8 cellular contexts compared by ENCODE assay signal in genomic region chr10:62726142-62726541, GRCh38.
DNase-seq lines count a peak whose midpoint lies in the region; ATAC-seq and TF ChIP-seq lines count a peak whose summit lies in the region.

No MANE protein-coding gene starts in this region.

- TF ChIP-seq CTCF in mammary epithelial cell (conservative IDR thresholded peaks at IDR 0.05 in 1 of 2, IDR thresholded peaks at IDR 0.05 in 1 of 2; ENCODE audit: extremely low read depth in 1 of 2, insufficient read depth in 1 of 2, low read depth in 1 of 2, low read length in 2 of 2) (no peak), breast epithelium (IDR thresholded peaks at IDR 0.05) (no peak), uterus (IDR thresholded peaks at IDR 0.05) (no peak)

- H3K27ac ChIP-seq in mammary epithelial cell (ENCODE audit: insufficient read depth, low read depth, low read length) (no peak overlapping the region), breast epithelium (no peak overlapping the region), uterus (no peak overlapping the region)

- H3K36me3 Mint-ChIP-seq in activated naive CD8-positive, alpha-beta T cell treated with anti-CD3 and anti-CD28 coated beads for 36 hours = no peaks in the 10 kb centered on the region

- H2AFZ ChIP-seq in mammary epithelial cell (ENCODE audit: low read depth, low read length) = no peak overlapping the region

- H3K9me3 ChIP-seq in mammary epithelial cell (replicated peaks; ENCODE audit: insufficient read depth, low read length) (no peaks in the 10 kb centered on the region), breast epithelium (no peaks in the 10 kb centered on the region), uterus (no peaks in the 10 kb centered on the region)

- in situ Hi-C loops in mammary epithelial cell (cut with MboI; ENCODE audit: low sequenced_read_pairs in 2 of 2) = no loop called here

- WGBS in mammary epithelial cell (ENCODE audit: low coverage, missing lambda C conversion rate) = 61% methylated on average over 5 of the region's 5 CpGs

- no peak overlapping the region for H3K27ac Mint-ChIP-seq in activated naive CD8-positive, alpha-beta T cell treated with anti-CD3 and anti-CD28 coated beads for 36 hours

- intact Hi-C loops in mammary epithelial cell (cut with micrococcal nuclease) = no loop called here
- intact Hi-C loops in breast epithelium (cut with DNase I; ENCODE audit: low total_unique reads) = no loop called here
- intact Hi-C loops in uterus (cut with DNase I; ENCODE audit: low total_unique reads) = no loop called here

- H3K4me3 Mint-ChIP-seq in activated naive CD8-positive, alpha-beta T cell treated with anti-CD3 and anti-CD28 coated beads for 36 hours = no peak overlapping the region

- peak; percentile 87 for ATAC-seq in HG03159 (IDR thresholded peaks at IDR 0.05; ENCODE audit: unreplicated experiment)

- no peaks in the 10 kb centered on the region for H3K27me3 ChIP-seq in mammary epithelial cell (ENCODE audit: insufficient read depth, low read length)
- no peaks in the 10 kb centered on the region for H3K27me3 ChIP-seq in breast epithelium
- H3K27me3 ChIP-seq in uterus = no peaks in the 10 kb centered on the region

- no peak for TF ChIP-seq POLR2A in breast epithelium (IDR thresholded peaks at IDR 0.05)
- TF ChIP-seq POLR2A in uterus (IDR thresholded peaks at IDR 0.05) = no peak

- BruUV-seq in mammary epithelial cell (replicated peaks; lab: Mats Ljungman, UMichigan) = no TSS peak

- H3K4me1 Mint-ChIP-seq in activated naive CD8-positive, alpha-beta T cell treated with anti-CD3 and anti-CD28 coated beads for 36 hours = peaks cover 38% of the 10 kb centered on the region

- H3K4me1 ChIP-seq in mammary epithelial cell (ENCODE audit: insufficient read depth, low read length) = no peaks in the 10 kb centered on the region
- no peaks in the 10 kb centered on the region for H3K4me1 ChIP-seq in breast epithelium
- no peaks in the 10 kb centered on the region for H3K4me1 ChIP-seq in uterus

- no peak overlapping the region for H3K9ac ChIP-seq in mammary epithelial cell (ENCODE audit: insufficient read depth, low read length)

- H3K9me3 Mint-ChIP-seq in activated naive CD8-positive, alpha-beta T cell treated with anti-CD3 and anti-CD28 coated beads for 36 hours = peaks cover 3% of the 10 kb centered on the region

- CTCF ChIA-PET in mammary epithelial cell (lab: Charles Lee; ENCODE audit: low non-redundant PET) = no interaction called here

- no peaks in the 10 kb centered on the region for H4K20me1 ChIP-seq in mammary epithelial cell (ENCODE audit: insufficient read depth, low read length)

- H3K4me2 ChIP-seq in mammary epithelial cell (ENCODE audit: insufficient read depth, low read depth, low read length) = no peak overlapping the region

- no peak overlapping the region for H3K4me3 ChIP-seq in mammary epithelial cell (replicated peaks in 1 of 3; ENCODE audit: insufficient read depth in 1 of 3, low read depth in 2 of 3, low read length in 3 of 3)
- H3K4me3 ChIP-seq in breast epithelium = no peak overlapping the region
- H3K4me3 ChIP-seq in uterus = no peak overlapping the region

- H3K27me3 Mint-ChIP-seq in activated naive CD8-positive, alpha-beta T cell treated with anti-CD3 and anti-CD28 coated beads for 36 hours = peaks cover 3% of the 10 kb centered on the region

- peak; percentile 8 for DNase-seq in mammary epithelial cell
- no peak for DNase-seq in breast epithelium (ENCODE audit: low spot score in 2 of 2)
- DNase-seq in activated naive CD8-positive, alpha-beta T cell treated with anti-CD3 and anti-CD28 coated beads for 36 hours = peak; percentile 69
- peak; percentile 33 for DNase-seq in superior temporal gyrus (ENCODE audit: extremely low spot score)
- DNase-seq in uterus = no peak
- DNase-seq in NCI-H2029 (lab: John Stamatoyannopoulos, UW) = no peak
- no peak for DNase-seq in amniotic stem cell (lab: John Stamatoyannopoulos, UW)

- H3K79me2 ChIP-seq in mammary epithelial cell (ENCODE audit: insufficient read depth, low read length) = no peaks in the 10 kb centered on the region

- H3K36me3 ChIP-seq in mammary epithelial cell (ENCODE audit: insufficient read depth, low read length) = no peaks in the 10 kb centered on the region
- H3K36me3 ChIP-seq in breast epithelium = no peaks in the 10 kb centered on the region
- H3K36me3 ChIP-seq in uterus = no peaks in the 10 kb centered on the region

- dilution Hi-C loops in mammary epithelial cell (cut with HindIII; ENCODE audit: low sequenced_read_pairs) = no loop called here

Comparison
In these comparisons a context has a peak if more than half of its experiments do, and no peak if none do; other contexts are left out.
1. DNase-seq: peak in mammary epithelial cell (single experiment), activated naive CD8-positive, alpha-beta T cell treated with anti-CD3 and anti-CD28 coated beads for 36 hours (single experiment) and superior temporal gyrus (single experiment); none in breast epithelium (0 of 2), uterus (0 of 2), NCI-H2029 (single experiment) and amniotic stem cell (single experiment).